Comparison of ENCODE assay signal across 1 cellular context in the genomic region with DNA sequence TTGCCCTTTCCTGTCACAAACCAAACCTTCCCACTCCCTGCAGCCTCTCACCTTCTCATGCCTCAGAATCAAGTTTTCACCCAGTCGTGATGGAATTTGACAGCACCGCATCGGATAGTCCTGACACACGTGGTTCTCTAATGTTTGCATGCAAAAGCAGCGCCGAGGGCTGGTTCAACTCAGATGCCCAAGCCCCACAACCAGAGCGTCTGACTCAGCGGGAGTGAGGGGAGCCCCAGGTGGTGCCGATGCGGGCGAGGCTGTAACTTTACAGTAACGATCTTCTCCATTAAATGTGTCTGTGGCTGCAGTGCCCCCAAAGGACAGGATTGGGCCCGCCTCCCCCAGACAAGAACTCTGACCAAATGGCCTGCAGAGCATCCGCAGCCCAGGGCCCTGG.
TF ChIP-seq lines count a peak whose summit lies in the region.

No MANE protein-coding gene starts in this region.

TF ChIP-seq in WTC11, 78 proteins besides CTCF, POLR2A, EP300 and RAD21 (continued from another document):
- TF ChIP-seq, protein P1, sequence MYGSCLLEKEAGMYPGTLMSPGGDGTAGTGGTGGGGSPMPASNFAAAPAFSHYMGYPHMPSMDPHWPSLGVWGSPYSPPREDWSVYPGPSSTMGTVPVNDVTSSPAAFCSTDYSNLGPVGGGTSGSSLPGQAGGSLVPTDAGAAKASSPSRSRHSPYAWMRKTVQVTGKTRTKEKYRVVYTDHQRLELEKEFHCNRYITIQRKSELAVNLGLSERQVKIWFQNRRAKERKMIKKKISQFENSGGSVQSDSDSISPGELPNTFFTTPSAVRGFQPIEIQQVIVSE (CRISPR knock-in tag; IDR thresholded peaks at IDR 0.05; ENCODE audit: borderline replicate concordance) = no peak
- TF ChIP-seq FOXK1 (CRISPR knock-in tag; IDR thresholded peaks at IDR 0.05) (no peak), JUN (CRISPR knock-in tag; IDR thresholded peaks at IDR 0.05) (no peak), NFATC4 (CRISPR knock-in tag; IDR thresholded peaks at IDR 0.05) (no peak)
TF ChIP-seq in WTC11: peak in this region for 0.
